In genomic region chr12:50167026-50167742, GRCh38 we compare ENCODE assay signal across 8 cellular contexts. TPM values are rescaled to one million over a fixed set of nuclear protein-coding genes. Genes with fewer than 3 reads are reported as not detected.
DNase-seq lines count a peak whose midpoint lies in the region; ATAC-seq, FAIRE-seq and TF ChIP-seq lines count a peak whose summit lies in the region.

CERS5 (minus strand) TSS chr12:50167369; CDS start chr12:50167297, 72 bp downstream.

- peaks cover 46% of the 10 kb centered on the region for H3K79me2 ChIP-seq in keratinocyte (ENCODE audit: control insufficient read depth, insufficient read depth, low read length)

- peak; percentile 94 for ATAC-seq in GM19043 (IDR thresholded peaks at IDR 0.05; ENCODE audit: low read depth, unreplicated experiment)
- peak; percentile 91 for ATAC-seq in HG03378 (IDR thresholded peaks at IDR 0.05; ENCODE audit: unreplicated experiment)

- TF ChIP-seq CTCF in AG10803 (conservative IDR thresholded peaks at IDR 0.05; ENCODE audit: low read length) (no peak), keratinocyte (optimal IDR thresholded peaks at IDR 0.05 in 1 of 3, IDR thresholded peaks at IDR 0.05 in 1 of 3, conservative IDR thresholded peaks at IDR 0.05 in 1 of 3; ENCODE audit: extremely low read depth in 1 of 3, insufficient read depth in 2 of 3, low read length in 3 of 3) (no peak)

- H2AFZ ChIP-seq in keratinocyte (ENCODE audit: control insufficient read depth, low read length): peak within 1 kb of the TSS; percentile 96

- dilution Hi-C loops in keratinocyte (cut with MboI; ENCODE audit: extremely low pct_ligation_motif_present, low sequenced_read_pairs): no loop called here

- H3K9ac ChIP-seq in keratinocyte (ENCODE audit: control insufficient read depth, extremely low read depth, insufficient read depth, low read length): peak within 1 kb of the TSS; percentile 87

- H3K27ac ChIP-seq in keratinocyte (ENCODE audit: control insufficient read depth, insufficient read depth, low read length): peak within 1 kb of the TSS; percentile 80

- peak; percentile 17 for FAIRE-seq in keratinocyte (lab: Jason Lieb, UNC)

- no peaks in the 10 kb centered on the region for H3K36me3 ChIP-seq in keratinocyte (ENCODE audit: control insufficient read depth in 2 of 2, extremely low read depth in 1 of 2, insufficient read depth in 2 of 2, low read length in 2 of 2)

- DNase-seq in AG10803 (ENCODE audit: low read depth) (peak; percentile 98), NCI-H460 (ENCODE audit: extremely low read depth, low read depth) (peak; percentile 98), cerebellar nuclear complex (lab: John Stamatoyannopoulos, UW) (peak; percentile 75 to 83), keratinocyte (ENCODE audit: low read depth, low spot score) (peak; percentile 88)
- peak; percentile 97 for DNase-seq in activated CD4-positive, CD25-positive, alpha-beta regulatory T cell treated with anti-CD3 and anti-CD28 coated beads, Interleukin-2, amount 50 U/mL, for 72 hours
- peak; percentile 92 to 94 for DNase-seq in stimulated activated CD4-positive, alpha-beta T cell treated with anti-CD3 and anti-CD28 coated beads, Interleukin-15, amount 100 ng/mL, for 1 hour (ENCODE audit: low read depth in 1 of 2, low spot score in 1 of 2)

- H3K9me1 ChIP-seq in keratinocyte (ENCODE audit: control insufficient read depth, extremely low read depth, insufficient read depth, low read length): peaks cover 2% of the 10 kb centered on the region

- peaks cover 12% of the 10 kb centered on the region for H3K4me1 ChIP-seq in keratinocyte (ENCODE audit: control insufficient read depth, extremely low read depth, insufficient read depth, low read length)

- no peaks in the 10 kb centered on the region for H3K27me3 ChIP-seq in keratinocyte (ENCODE audit: control insufficient read depth, extremely low read depth, insufficient read depth, low read length)

- peak within 1 kb of the TSS; percentile 100 for H3K4me2 ChIP-seq in keratinocyte (ENCODE audit: control insufficient read depth, extremely low read depth, insufficient read depth, low read depth, low read length)

- no peaks in the 10 kb centered on the region for H4K20me1 ChIP-seq in keratinocyte (ENCODE audit: control insufficient read depth, extremely low read depth, insufficient read depth, low read length)

- H3K4me3 ChIP-seq in AG10803 (ENCODE audit: low read length): peak within 1 kb of the TSS; percentile 88
- peak within 1 kb of the TSS; percentile 62 to 96 (median 85) for H3K4me3 ChIP-seq in keratinocyte (ENCODE audit: control insufficient read depth in 2 of 3, extremely low read depth in 1 of 3, insufficient read depth in 2 of 3, low read depth in 1 of 3, low read length in 3 of 3)

- peaks cover 9% of the 10 kb centered on the region for H3K9me3 ChIP-seq in keratinocyte (ENCODE audit: control insufficient read depth, low read depth, low read length)

RNA-seq across cellular contexts. Expression of gene CERS5, which starts in this region (rescaled TPM):
- 29.8 and 35.7 TPM in 2 replicates for total RNA-seq in NCI-H460 (2014; rRNA removed; shearing (Covaris generic))
- 38.6 and 44.3 TPM in 2 replicates for polyA plus RNA-seq in NCI-H460 (2014; cell fraction: nucleus; rRNA removed)
- polyA plus RNA-seq in keratinocyte: 50.6 to 72.3 TPM (median 61.4 TPM) in 3 replicates
- 16.5 TPM for polyA plus RNA-seq in keratinocyte (2011; ENCODE audit: low read depth)
- polyA plus RNA-seq in keratinocyte (2011; cell fraction: cytosol; rRNA removed): 34.2 and 52.2 TPM in 2 replicates
- polyA plus RNA-seq in keratinocyte (2011; cell fraction: nucleus; rRNA removed): 134 and 136 TPM in 2 replicates
- polyA plus RNA-seq in keratinocyte (2012; ENCODE audit: low replicate concordance): 22.1 and 30.6 TPM in 2 replicates
- polyA minus RNA-seq in keratinocyte: 34.1 to 97.0 TPM (median 89.8 TPM) in 3 replicates
- 36.1 TPM for polyA minus RNA-seq in keratinocyte (2011; cell fraction: cytosol; rRNA and poly(A)+ RNA removed)
- polyA minus RNA-seq in keratinocyte (2011; cell fraction: nucleus; rRNA and poly(A)+ RNA removed): 43.4 and 81.5 TPM in 2 replicates

Comparison
In these comparisons a context has a peak if more than half of its experiments do, and no peak if none do; other contexts are left out.
1. Peak in every context shown above with its lines: DNase-seq, ATAC-seq, H3K4me3 ChIP-seq and H3K27ac ChIP-seq.